Comparison of ENCODE assay signal across 11 cellular contexts in the genomic region with DNA sequence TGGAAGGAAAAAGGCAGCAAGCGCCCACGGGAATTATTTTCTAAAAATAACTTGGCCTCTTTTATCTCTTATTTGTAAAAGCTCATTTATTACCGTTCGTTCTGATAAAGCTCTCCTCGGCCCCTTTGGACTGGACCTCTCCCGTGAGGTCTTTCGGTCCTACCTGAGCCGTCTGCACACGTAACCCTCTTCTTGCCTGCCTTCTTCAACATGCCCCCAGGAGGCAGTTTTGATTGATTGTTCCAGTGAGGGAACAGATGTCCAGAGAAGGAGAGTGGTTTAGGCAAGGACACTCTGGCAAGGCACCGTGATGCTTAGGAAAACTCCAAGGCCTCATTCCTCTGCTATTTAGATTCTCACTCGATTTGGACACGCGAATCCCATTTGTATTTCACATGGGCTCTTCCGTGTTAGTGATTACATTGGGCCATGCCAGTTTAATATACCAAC. TPM values are rescaled to one million over a fixed set of nuclear protein-coding genes. Genes with fewer than 3 reads are reported as not detected.
A peak's percentile ranks its signal among the peaks of the same experiment; 100 is the strongest.
DNase-seq lines count a peak whose midpoint lies in the region; FAIRE-seq and TF ChIP-seq lines count a peak whose summit lies in the region.
"Had no signal": no experiment of that assay in that cellular context is flagged by ENCODE, and none has a peak within 500 bp of the region (broad histone marks: within the 10 kb centered on the region; RNA-seq: fewer than 3 reads in every experiment).

No MANE protein-coding gene starts in this region.

- H3K4me3 ChIP-seq in SJCRH30 (no peak overlapping the region), H1 (ENCODE audit: extremely low read depth in 1 of 4, insufficient read depth in 2 of 4, low read depth in 3 of 4, low read length in 4 of 4) (no peak overlapping the region), ovary (no peak overlapping the region), urinary bladder (ENCODE audit: low read depth, low read length) (no peak overlapping the region), mesendoderm (ENCODE audit: low read length) (no peak overlapping the region)
- H3K4me3 ChIP-seq: BLaER1 had no signal

- intact Hi-C loops in ovary (cut with DNase I) = loop anchor here in 1 of 4 donors (2.0 kb wide), 1 partner anchor 52 kb away; no protein-coding TSS in a partner anchor

- no peak for TF ChIP-seq RAD21 in H1 (IDR thresholded peaks at IDR 0.05 in 1 of 2, conservative IDR thresholded peaks at IDR 0.05 in 1 of 2; ENCODE audit: low read depth in 2 of 2, low read length in 2 of 2)

- no peak overlapping the region for H2BK20ac ChIP-seq in H1 (ENCODE audit: low read length)

- H3K27ac ChIP-seq in SJCRH30 (no peak overlapping the region), H1 (ENCODE audit: low read depth, low read length) (no peak overlapping the region), ovary (peak overlapping the region; percentile 9 to 63), urinary bladder (ENCODE audit: low read depth) (peak overlapping the region; percentile 35), mesendoderm (ENCODE audit: low read depth, low read length) (no peak overlapping the region)

- 92% methylated on average over 14 of the region's 14 CpGs; no CpG with 5 or more reads in 1 of the 2 experiments for WGBS in H1 (ENCODE audit: extremely low coverage in 1 of 2, insufficient coverage in 1 of 2, insufficient read length in 1 of 2, insufficient replicate concordance in 2 of 2, low coverage in 1 of 2, low lambda C conversion rate in 2 of 2, missing lambda C conversion rate in 1 of 2), 2 experiments
- WGBS in ovary, 3 donors = 33 to 45% (median 41%) methylated on average over 14 of the region's 14 CpGs
- 59% methylated on average over 14 of the region's 14 CpGs for WGBS in urinary bladder
- WGBS in mesendoderm (ENCODE audit: extremely low coverage, insufficient coverage, low lambda C conversion rate) = no CpG with 5 or more reads among the region's 14 CpGs

- H3K27me3 ChIP-seq in SJCRH30 (no peaks in the 10 kb centered on the region), H1 (replicated peaks in 1 of 4; ENCODE audit: control insufficient read depth in 3 of 4, extremely low read depth in 1 of 4, insufficient read depth in 3 of 4, low read length in 3 of 4) (no peaks in the 10 kb centered on the region), ovary (no peaks in the 10 kb centered on the region), mesendoderm (ENCODE audit: insufficient read depth, low read length, poor library complexity) (no peaks in the 10 kb centered on the region)
- H3K27me3 ChIP-seq: BLaER1 had no signal

- H3K4me2 ChIP-seq in H1 (ENCODE audit: insufficient read depth in 1 of 2, low read depth in 2 of 2, low read length in 2 of 2) (no peak overlapping the region), mesendoderm (ENCODE audit: low read length) (no peak overlapping the region)
- H3K4me2 ChIP-seq: BLaER1 had no signal

- H3K23ac ChIP-seq in H1 (ENCODE audit: insufficient read length) (no peak overlapping the region), mesendoderm (ENCODE audit: low read length) (no peak overlapping the region)

- no peaks in the 10 kb centered on the region for H4K20me1 ChIP-seq in H1 (replicated peaks in 1 of 2; ENCODE audit: control insufficient read depth in 1 of 2, insufficient read depth in 2 of 2, low read length in 2 of 2)

- H2BK15ac ChIP-seq in H1 (ENCODE audit: low read length) (no peak overlapping the region), mesendoderm (replicated peaks; ENCODE audit: low read depth) (no peak overlapping the region)

- no peak overlapping the region for H2AK5ac ChIP-seq in H1 (ENCODE audit: low read depth, low read length)
- no peak overlapping the region for H2AK5ac ChIP-seq in mesendoderm (ENCODE audit: low read length)

- TF ChIP-seq POLR2A in H1 (IDR thresholded peaks at IDR 0.05; ENCODE audit: control extremely low read depth in 1 of 2, low read depth in 2 of 2, low read length in 2 of 2) (no peak), ovary (IDR thresholded peaks at IDR 0.05) (no peak)

- H3K79me1 ChIP-seq in H1 (ENCODE audit: low read depth, low read length) (no peaks in the 10 kb centered on the region), mesendoderm (ENCODE audit: low read length) (no peaks in the 10 kb centered on the region)

- H4K5ac ChIP-seq in H1 (ENCODE audit: insufficient read length, low read depth, low read length) = no peak overlapping the region
- H4K5ac ChIP-seq in mesendoderm (ENCODE audit: low read length) = no peak overlapping the region

- H3K9me3 ChIP-seq in SJCRH30 (replicated peaks) = no peaks in the 10 kb centered on the region
- H3K9me3 ChIP-seq in H1 (ENCODE audit: insufficient read depth in 2 of 2, low read depth in 1 of 2, low read length in 1 of 2) = no peaks in the 10 kb centered on the region
- H3K9me3 ChIP-seq in ovary = no peaks in the 10 kb centered on the region
- H3K9me3 ChIP-seq: BLaER1 had no signal

- FAIRE-seq in H1 (lab: Jason Lieb, UNC) = no peak
- FAIRE-seq: colon had no signal

- no peak overlapping the region for H2AFZ ChIP-seq in H1 (ENCODE audit: low read length)

- peak; percentile 4 to 29 for DNase-seq in SJCRH30
- no peak for DNase-seq in H1 (ENCODE audit: low read depth in 1 of 2, low spot score in 2 of 2)
- peak in 1 of 5 donors; percentile 12 for DNase-seq in ovary
- DNase-seq in amniotic stem cell (lab: John Stamatoyannopoulos, UW) = no peak
- DNase-seq in mesendoderm = no peak
- DNase-seq in AG08395 (ENCODE audit: low spot score) = no peak
- DNase-seq: NCI-H510A had no signal

- H2BK120ac ChIP-seq in H1 (replicated peaks; ENCODE audit: low read depth, low read length) (no peak overlapping the region), mesendoderm (ENCODE audit: low read depth, low read length) (no peak overlapping the region)

- no peak overlapping the region for H3K4ac ChIP-seq in H1 (replicated peaks; ENCODE audit: insufficient read length, low read depth, low read length)
- no peak overlapping the region for H3K4ac ChIP-seq in mesendoderm (ENCODE audit: low read depth, low read length)

- H3K18ac ChIP-seq in H1 (ENCODE audit: extremely low read depth, low read length) (no peak overlapping the region), mesendoderm (ENCODE audit: low read length) (no peak overlapping the region)

- H4K8ac ChIP-seq in H1 (ENCODE audit: extremely low read depth, insufficient read depth, low read length) (no peak overlapping the region), mesendoderm (ENCODE audit: low read depth, low read length) (no peak overlapping the region)

- no peak overlapping the region for H2BK12ac ChIP-seq in H1 (ENCODE audit: low read depth, low read length)

- POLR2A ChIA-PET in H1 (lab: Charles Lee; ENCODE audit: partially characterized antibody) = no interaction called here

- H3K56ac ChIP-seq in H1 (replicated peaks; ENCODE audit: insufficient read length, low read depth, low read length) (no peak overlapping the region), mesendoderm (ENCODE audit: low read length) (no peak overlapping the region)

- H4K91ac ChIP-seq in H1 (replicated peaks; ENCODE audit: insufficient read length, low read length) = no peak overlapping the region

- H3K79me2 ChIP-seq in H1 (ENCODE audit: control insufficient read depth in 1 of 2, insufficient read depth in 2 of 2, low read length in 2 of 2) (no peaks in the 10 kb centered on the region), mesendoderm (ENCODE audit: control insufficient read depth, insufficient read depth, low read length) (no peaks in the 10 kb centered on the region)

- H2BK5ac ChIP-seq in H1 (ENCODE audit: low read depth, low read length) (0 out of 2 replicates have a peak overlapping the region, but pooled peaks have one; percentile 24), mesendoderm (ENCODE audit: low read length) (no peak overlapping the region)

- TF ChIP-seq EP300 in H1 (IDR thresholded peaks at IDR 0.05; ENCODE audit: borderline replicate concordance in 1 of 2, low read depth in 2 of 2, low read length in 2 of 2) (no peak), ovary (IDR thresholded peaks at IDR 0.05) (no peak)

- CTCF ChIA-PET in H1 (lab: Charles Lee; ENCODE audit: partially characterized antibody) = interaction anchor here (0.7 to 24.9 kb wide), 5 partner anchors 12 to 154 kb away, joined by 4 to 356 read pairs (median 76); no protein-coding TSS in a partner anchor

- H3K9ac ChIP-seq in H1 (replicated peaks in 1 of 4; ENCODE audit: extremely low read depth in 1 of 4, low read depth in 3 of 4, low read length in 3 of 4) (no peak overlapping the region), mesendoderm (ENCODE audit: low read length) (no peak overlapping the region)
- H3K9ac ChIP-seq: BLaER1 had no signal

- no peak overlapping the region for H3K14ac ChIP-seq in H1 (ENCODE audit: insufficient read length)

- H3K4me1 ChIP-seq in SJCRH30 (no peaks in the 10 kb centered on the region), H1 (replicated peaks in 1 of 4; ENCODE audit: control insufficient read depth in 3 of 4, insufficient read depth in 4 of 4, low read length in 3 of 4) (peaks cover 0 to 2% (median 0%) of the 10 kb centered on the region in 4 experiments; a peak in 3 of 7 replicates), ovary (ENCODE audit: insufficient read depth) (peaks cover 9% of the 10 kb centered on the region), urinary bladder (ENCODE audit: insufficient read depth) (peaks cover 2% of the 10 kb centered on the region), mesendoderm (ENCODE audit: control insufficient read depth, low read depth, low read length) (no peaks in the 10 kb centered on the region)

- TF ChIP-seq CTCF in H1 (IDR thresholded peaks at IDR 0.05; ENCODE audit: control extremely low read depth in 1 of 3, insufficient read depth in 1 of 3, low read depth in 1 of 3, low read length in 3 of 3) (no peak), ovary (IDR thresholded peaks at IDR 0.05) (no peak)

- no peaks in the 10 kb centered on the region for H3K23me2 ChIP-seq in H1 (ENCODE audit: low read depth, low read length)

- H3K36me3 ChIP-seq in SJCRH30 = no peaks in the 10 kb centered on the region
- no peaks in the 10 kb centered on the region for H3K36me3 ChIP-seq in H1 (ENCODE audit: control insufficient read depth in 2 of 4, insufficient read depth in 4 of 4, low read length in 3 of 4)
- no peaks in the 10 kb centered on the region for H3K36me3 ChIP-seq in ovary
- no peaks in the 10 kb centered on the region for H3K36me3 ChIP-seq in urinary bladder (ENCODE audit: insufficient read depth)
- H3K36me3 ChIP-seq in mesendoderm (ENCODE audit: control insufficient read depth, insufficient read depth, low read length) = no peaks in the 10 kb centered on the region

RNA-seq across cellular contexts. Expression of a gene that starts 53.1 kb away (rescaled TPM):
- total RNA-seq in SJCRH30 (2014; rRNA removed; shearing (Covaris generic)) = not detected in 2 replicates
- not detected in 2 replicates for total RNA-seq in H1 (2021; fragmentation: NEBNext Ultra II Directional; extraction: Animal tissue kit (Norgen Biotek cat#: 25700))
- polyA plus RNA-seq in H1 (2011; rRNA removed) (not detected in 2 replicates), ovary (under 1 TPM; 0.06 to 0.83 TPM), urinary bladder (0.11 TPM)
- polyA plus RNA-seq in H1 (2011; cell fraction: cytosol; rRNA removed) = not detected
- polyA plus RNA-seq in H1 (2011; cell fraction: nucleus; rRNA removed) = not detected
- polyA plus RNA-seq in H1 (2012, experiment 1 of 2) = not detected in 4 replicates
- not detected for polyA plus RNA-seq in H1 (2012, experiment 2 of 2)
- polyA plus RNA-seq in H1 (2013, experiment 1 of 2) = 0.26 TPM
- 0.33 TPM for polyA plus RNA-seq in H1 (2013, experiment 2 of 2)
- polyA minus RNA-seq in H1 (2011; rRNA and poly(A)+ RNA removed) = not detected in 2 replicates
- polyA minus RNA-seq in H1 (2011; cell fraction: cytosol; rRNA and poly(A)+ RNA removed) = not detected
- polyA minus RNA-seq in H1 (2011; cell fraction: nucleus; rRNA and poly(A)+ RNA removed) = not detected
- total RNA-seq in ovary (under 1 TPM in 5 of 7 donors, not detected in 2; 0.10 to 0.92 (median 0.30) TPM), urinary bladder (0.37 TPM)
- 0.31 TPM for polyA plus RNA-seq in mesendoderm (2013, experiment 1 of 2)
- polyA plus RNA-seq in mesendoderm (2013, experiment 2 of 2) = 0.45 TPM
- total RNA-seq: epithelial cell of proximal tubule had no signal

Comparison
In these comparisons a context has a peak if more than half of its experiments do, and no peak if none do; other contexts are left out.
1. DNase-seq: peak in SJCRH30 (2 of 2); none in H1 (0 of 2), amniotic stem cell (single experiment), mesendoderm (single experiment) and AG08395 (single experiment).
2. H3K27ac ChIP-seq: peak in ovary (2 of 2) and urinary bladder (single experiment); none in SJCRH30 (single experiment), H1 (single experiment) and mesendoderm (single experiment).